Comparison of ENCODE assay signal across 10 cellular contexts in the genomic region with DNA sequence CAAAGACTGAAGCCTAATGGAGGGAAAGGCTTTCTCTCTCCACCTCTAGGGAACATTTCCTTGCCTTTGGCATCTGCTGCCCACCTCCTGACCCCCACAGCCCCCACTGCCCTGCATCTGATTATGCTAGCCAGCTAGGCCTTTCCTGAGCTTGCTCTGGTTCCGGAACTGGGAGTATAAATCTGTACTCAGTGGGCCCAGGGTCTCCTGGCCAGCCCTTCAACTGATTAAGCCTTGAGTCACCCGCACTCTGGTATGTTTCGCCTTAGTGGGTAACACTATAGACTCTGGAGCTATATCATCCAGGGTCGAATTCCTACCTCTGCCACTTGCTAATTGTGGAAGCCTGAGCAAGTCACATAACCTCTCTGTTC. TPM values are rescaled to one million over a fixed set of nuclear protein-coding genes. Genes with fewer than 3 reads are reported as not detected.
DNase-seq lines count a peak whose midpoint lies in the region; ATAC-seq, FAIRE-seq and TF ChIP-seq lines count a peak whose summit lies in the region.
"Had no signal": no experiment of that assay in that cellular context is flagged by ENCODE, and none has a peak within 500 bp of the region (broad histone marks: within the 10 kb centered on the region; RNA-seq: fewer than 3 reads in every experiment).

No MANE protein-coding gene starts in this region.

- peak overlapping the region; percentile 78 for H3K27ac ChIP-seq in astrocyte (ENCODE audit: low read depth, low read length)
- peak overlapping the region; percentile 26 to 52 (median 47) for H3K27ac ChIP-seq in upper lobe of left lung

- TF ChIP-seq CTCF in astrocyte (IDR thresholded peaks at IDR 0.05; ENCODE audit: insufficient read depth, low read depth, low read length), result no peak
- TF ChIP-seq CTCF in upper lobe of left lung (IDR thresholded peaks at IDR 0.05), result no peak

- ATAC-seq in upper lobe of left lung (ENCODE audit: low FRiP score in 2 of 2) (peak in 1 of 2 donors; percentile 11), GM18907 (IDR thresholded peaks at IDR 0.05; ENCODE audit: unreplicated experiment) (no peak)

- peak overlapping the region; percentile 67 for H2AFZ ChIP-seq in astrocyte (ENCODE audit: low read depth, low read length)

- H3K36me3 Mint-ChIP-seq in astrocyte (ENCODE audit: low read depth, unreplicated experiment), result no peaks in the 10 kb centered on the region

- peak overlapping the region; percentile 90 for H3K27ac Mint-ChIP-seq in astrocyte (ENCODE audit: unreplicated experiment)

- 77 to 81% methylated on average over 4 of the region's 4 CpGs for WGBS in upper lobe of left lung, 2 donors

- no peaks in the 10 kb centered on the region for H3K79me2 ChIP-seq in astrocyte (ENCODE audit: insufficient read depth, low read length)

- H3K36me3 ChIP-seq in astrocyte (ENCODE audit: insufficient read depth, low read length), result no peaks in the 10 kb centered on the region
- no peaks in the 10 kb centered on the region for H3K36me3 ChIP-seq in upper lobe of left lung

- peaks cover 18% of the 10 kb centered on the region for H3K4me1 ChIP-seq in astrocyte (ENCODE audit: insufficient read depth, low read length)
- H3K4me1 ChIP-seq in upper lobe of left lung, result peaks cover 0 to 9% (median 2%) of the 10 kb centered on the region in 4 donors

- peak overlapping the region; percentile 75 for H3K4me2 ChIP-seq in astrocyte (ENCODE audit: low read length)

- no peak for TF ChIP-seq EP300 in upper lobe of left lung (IDR thresholded peaks at IDR 0.05)

- H3K9me3 ChIP-seq in astrocyte (ENCODE audit: insufficient read depth, low read depth, low read length) (no peaks in the 10 kb centered on the region), upper lobe of left lung (no peaks in the 10 kb centered on the region)

- TF ChIP-seq POLR2A in upper lobe of left lung (IDR thresholded peaks at IDR 0.05), result no peak

- H3K4me3 ChIP-seq in astrocyte (ENCODE audit: insufficient read depth, low read depth, low read length), result no peak overlapping the region
- no peak overlapping the region for H3K4me3 ChIP-seq in upper lobe of left lung

- H3K9me3 Mint-ChIP-seq in astrocyte (ENCODE audit: unreplicated experiment), result no peaks in the 10 kb centered on the region

- FAIRE-seq in astrocyte (lab: Jason Lieb, UNC), result no peak

- DNase-seq in NCI-H146 (lab: John Stamatoyannopoulos, UW) (peak; percentile 27), NCI-H146 treated with DMSO at 0.1 percent for 48 hours (lab: John Stamatoyannopoulos, UW; ENCODE audit: unreplicated experiment) (no peak), astrocyte (ENCODE audit: low read depth) (peak; percentile 77), islet precursor cell (peak; percentile 89), upper lobe of left lung (no peak), D341Med (ENCODE audit: low spot score) (no peak), NCI-H2227 treated with DMSO at 0.1 percent for 48 hours (lab: John Stamatoyannopoulos, UW) (no peak)
- DNase-seq: 8988T, NCI-H1092 had no signal

- H3K4me1 Mint-ChIP-seq in astrocyte (ENCODE audit: low read depth, unreplicated experiment), result peaks cover 20% of the 10 kb centered on the region

- H3K9ac ChIP-seq in astrocyte (ENCODE audit: low read length), result peak overlapping the region; percentile 61

- no peaks in the 10 kb centered on the region for H3K27me3 Mint-ChIP-seq in astrocyte (ENCODE audit: low read depth, unreplicated experiment)

- H4K20me1 ChIP-seq in astrocyte (ENCODE audit: insufficient read depth, low read length), result no peaks in the 10 kb centered on the region

- H3K4me3 Mint-ChIP-seq in astrocyte (ENCODE audit: unreplicated experiment), result no peak overlapping the region

- no peaks in the 10 kb centered on the region for H3K27me3 ChIP-seq in astrocyte (ENCODE audit: insufficient read depth, low read length)
- no peaks in the 10 kb centered on the region for H3K27me3 ChIP-seq in upper lobe of left lung

RNA-seq across cellular contexts. Expression of a gene that starts 45.6 kb away (rescaled TPM):
- total RNA-seq in astrocyte, result 0.29 and 0.95 TPM in 2 replicates
- 10 to 100 TPM; 25.3 to 67.1 (median 48.3) TPM for total RNA-seq in upper lobe of left lung

Comparison
In these comparisons a context has a peak if more than half of its experiments do, and no peak if none do; other contexts are left out.
1. DNase-seq: peak in NCI-H146 (single experiment), astrocyte (single experiment) and islet precursor cell (single experiment); none in NCI-H146 treated with DMSO at 0.1 percent for 48 hours (single experiment), upper lobe of left lung (0 of 2), D341Med (single experiment) and NCI-H2227 treated with DMSO at 0.1 percent for 48 hours (single experiment).
2. RNA of a gene that starts 45.6 kb away (total RNA-seq): 25.3 to 67.1 TPM in upper lobe of left lung; 0.29 to 0.95 TPM in astrocyte; every median in the first group is over 10 times any median in the second.